ENCODE assay signal across 8 cellular contexts in genomic region chr2:73268831-73269685, GRCh38.
DNase-seq lines count a peak whose midpoint lies in the region; ATAC-seq and TF ChIP-seq lines count a peak whose summit lies in the region.

No MANE protein-coding gene starts in this region.

- peak; percentile 61 for TF ChIP-seq CTCF in RWPE2 (IDR thresholded peaks at IDR 0.05; ENCODE audit: poor library complexity, severe bottlenecking)

- H3K36me3 Mint-ChIP-seq in activated naive CD8-positive, alpha-beta T cell treated with anti-CD3 and anti-CD28 coated beads, Interleukin-2, amount 50 U/mL, for 24 hours (ENCODE audit: low read depth): peaks cover 33% of the 10 kb centered on the region

- H3K36me3 ChIP-seq in RWPE2 (ENCODE audit: low read depth): no peaks in the 10 kb centered on the region

- H3K4me3 ChIP-seq in RWPE2 (ENCODE audit: severe bottlenecking): peak overlapping the region; percentile 41

- peak overlapping the region; percentile 28 for H3K27ac ChIP-seq in RWPE2 (ENCODE audit: poor library complexity, severe bottlenecking)

- ATAC-seq in GM19043 (IDR thresholded peaks at IDR 0.05; ENCODE audit: low read depth, unreplicated experiment) (peak; percentile 83), HG03457 (IDR thresholded peaks at IDR 0.05; ENCODE audit: unreplicated experiment) (peak; percentile 78), RWPE2 (ENCODE audit: low read depth) (peak; percentile 80), HG03378 (IDR thresholded peaks at IDR 0.05; ENCODE audit: unreplicated experiment) (no peak)
- ATAC-seq in activated naive CD8-positive, alpha-beta T cell treated with anti-CD3 and anti-CD28 coated beads, Interleukin-2, amount 50 U/mL, for 24 hours: peak; percentile 82

- no peaks in the 10 kb centered on the region for H3K27me3 Mint-ChIP-seq in activated naive CD8-positive, alpha-beta T cell treated with anti-CD3 and anti-CD28 coated beads, Interleukin-2, amount 50 U/mL, for 24 hours

- H3K9me3 ChIP-seq in RWPE2 (ENCODE audit: severe bottlenecking): no peaks in the 10 kb centered on the region

- no peaks in the 10 kb centered on the region for H3K9me3 Mint-ChIP-seq in activated naive CD8-positive, alpha-beta T cell treated with anti-CD3 and anti-CD28 coated beads, Interleukin-2, amount 50 U/mL, for 24 hours

- H3K4me1 Mint-ChIP-seq in activated naive CD8-positive, alpha-beta T cell treated with anti-CD3 and anti-CD28 coated beads, Interleukin-2, amount 50 U/mL, for 24 hours: peaks cover 11% of the 10 kb centered on the region

- H3K4me1 ChIP-seq in RWPE2 (ENCODE audit: insufficient read depth, poor library complexity, severe bottlenecking): peaks cover 5% of the 10 kb centered on the region

- H3K27me3 ChIP-seq in RWPE2 (ENCODE audit: insufficient read depth, poor library complexity, severe bottlenecking): no peaks in the 10 kb centered on the region

- no peak overlapping the region for H3K27ac Mint-ChIP-seq in activated naive CD8-positive, alpha-beta T cell treated with anti-CD3 and anti-CD28 coated beads, Interleukin-2, amount 50 U/mL, for 24 hours

- peak; percentile 80 for DNase-seq in RWPE2 (ENCODE audit: low spot score)
- peak; percentile 61 for DNase-seq in activated naive CD8-positive, alpha-beta T cell treated with anti-CD3 and anti-CD28 coated beads, Interleukin-2, amount 50 U/mL, for 24 hours
- peak; percentile 86 for DNase-seq in left kidney (ENCODE audit: low read depth, low spot score)
- DNase-seq in stimulated activated CD4-positive, alpha-beta T cell treated with anti-CD3 and anti-CD28 coated beads, TNF-alpha, amount 100 ng/mL, for 24 hours (ENCODE audit: low read depth in 3 of 3): peak in 2 of 3 experiments; percentile 41 to 65
- no peak for DNase-seq in pons (ENCODE audit: low spot score)

- H3K4me3 Mint-ChIP-seq in activated naive CD8-positive, alpha-beta T cell treated with anti-CD3 and anti-CD28 coated beads, Interleukin-2, amount 50 U/mL, for 24 hours: no peak overlapping the region
